9 cellular contexts compared by ENCODE assay signal in the genomic region with DNA sequence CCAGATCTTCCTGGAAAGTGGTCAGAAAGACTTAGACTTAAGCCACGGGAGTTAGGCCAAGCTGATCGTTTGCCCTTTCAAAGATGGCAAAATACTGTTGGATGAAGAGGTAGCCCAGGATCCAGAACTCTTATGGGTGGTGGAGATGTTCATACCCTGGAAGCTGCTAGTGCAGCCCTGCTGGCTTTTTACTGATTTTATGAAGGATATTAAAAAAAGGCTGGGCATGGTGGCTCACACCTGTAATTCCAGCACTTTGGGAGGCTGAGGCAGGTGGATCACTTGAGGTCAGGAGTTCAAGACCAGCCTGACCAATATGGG. TPM values are rescaled to one million over a fixed set of nuclear protein-coding genes. Genes with fewer than 3 reads are reported as not detected.
DNase-seq lines count a peak whose midpoint lies in the region; ATAC-seq and TF ChIP-seq lines count a peak whose summit lies in the region.
"Not testable (repeated sequence)": the region's sequence is repeated elsewhere in the genome, so short reads cannot be mapped to it uniquely, and the experiment has no call there.
"Had no signal": no experiment of that assay in that cellular context is flagged by ENCODE, and none has a peak within 500 bp of the region (broad histone marks: within the 10 kb centered on the region; RNA-seq: fewer than 3 reads in every experiment).

No MANE protein-coding gene starts in this region.

- H3K4me3 Mint-ChIP-seq in activated naive CD4-positive, alpha-beta T cell treated with anti-CD3 and anti-CD28 coated beads for 36 hours = peak overlapping the region; percentile 87
- peak overlapping the region; percentile 97 for H3K4me3 Mint-ChIP-seq in natural killer cell treated with Interleukin-12 subunit alpha and Interleukin-12 subunit beta and Interleukin-15 and Interleukin-18, amount 100 ng/mL, for 72 hours
- H3K4me3 Mint-ChIP-seq in stimulated activated naive CD8-positive, alpha-beta T cell treated with anti-CD3 and anti-CD28 coated beads, Interleukin-15, Interleukin-2, amounts not matched to agents 100 ng/mL and 50 ng/mL, for 24 hours = peak overlapping the region; percentile 98

- H3K4me2 ChIP-seq in BLaER1 = peak overlapping the region; percentile 79

- H3K9me3 Mint-ChIP-seq in activated naive CD4-positive, alpha-beta T cell treated with anti-CD3 and anti-CD28 coated beads for 36 hours; natural killer cell treated with Interleukin-12 subunit alpha and Interleukin-12 subunit beta and Interleukin-15 and Interleukin-18, amount 100 ng/mL, for 72 hours; stimulated activated naive CD8-positive, alpha-beta T cell treated with anti-CD3 and anti-CD28 coated beads, Interleukin-15, Interleukin-2, amounts not matched to agents 100 ng/mL and 50 ng/mL, for 24 hours: not testable (repeated sequence)

- H3K27me3 ChIP-seq in BLaER1; Panc1 (ENCODE audit: control insufficient read depth, insufficient read depth, low read length); dorsolateral prefrontal cortex; iPS DF 6.9 (ENCODE audit: control insufficient read depth, insufficient read depth, low read length): not testable (repeated sequence)

- peaks cover 30% of the 10 kb centered on the region for H3K4me1 Mint-ChIP-seq in activated naive CD4-positive, alpha-beta T cell treated with anti-CD3 and anti-CD28 coated beads for 36 hours (ENCODE audit: low read depth)
- H3K4me1 Mint-ChIP-seq in natural killer cell treated with Interleukin-12 subunit alpha and Interleukin-12 subunit beta and Interleukin-15 and Interleukin-18, amount 100 ng/mL, for 72 hours (ENCODE audit: low read depth in 2 of 2) = peaks cover 21 to 35% of the 10 kb centered on the region in 2 donors
- peaks cover 24% of the 10 kb centered on the region for H3K4me1 Mint-ChIP-seq in stimulated activated naive CD8-positive, alpha-beta T cell treated with anti-CD3 and anti-CD28 coated beads, Interleukin-15, Interleukin-2, amounts not matched to agents 100 ng/mL and 50 ng/mL, for 24 hours (ENCODE audit: low read depth)

- not testable (repeated sequence) for BruUV-seq in Panc1 (replicated peaks; lab: Mats Ljungman, UMichigan)

- POLR2A ChIA-PET in Panc1 (lab: Charles Lee) = interaction anchor here (0.9 kb wide), 1 partner anchor 48 kb away, joined by 4 read pairs; no protein-coding TSS in a partner anchor

- peak overlapping the region; percentile 93 for H3K9ac ChIP-seq in BLaER1

- not testable (repeated sequence) for DNase-seq in Panc1 (ENCODE audit: low read depth, low spot score); activated naive CD4-positive, alpha-beta T cell treated with anti-CD3 and anti-CD28 coated beads for 36 hours; dorsolateral prefrontal cortex; iPS DF 6.9 (ENCODE audit: low read depth, low spot score); natural killer cell treated with Interleukin-12 subunit alpha and Interleukin-12 subunit beta and Interleukin-15 and Interleukin-18, amount 100 ng/mL, for 72 hours (ENCODE audit: low spot score)

- not testable (repeated sequence) for TF ChIP-seq CTCF in Panc1 (IDR thresholded peaks at IDR 0.05); dorsolateral prefrontal cortex (IDR thresholded peaks at IDR 0.05 in 54 of 56, conservative IDR thresholded peaks at IDR 0.05 in 2 of 56; ENCODE audit: low read depth in 1 of 56, partially characterized antibody in 56 of 56)

- peaks cover 15% of the 10 kb centered on the region for H3K36me3 ChIP-seq in BLaER1
- H3K36me3 ChIP-seq in Panc1 (ENCODE audit: control insufficient read depth, insufficient read depth, low read length); iPS DF 6.9 (ENCODE audit: control insufficient read depth, insufficient read depth, low read length): not testable (repeated sequence)

- H3K27ac ChIP-seq in BLaER1 (peak overlapping the region; percentile 91), Panc1 (ENCODE audit: low read length) (peak overlapping the region; percentile 95), dorsolateral prefrontal cortex (peak overlapping the region; percentile 10 to 95 (median 89))
- not testable (repeated sequence) for H3K27ac ChIP-seq in iPS DF 6.9 (ENCODE audit: low read length)

- H3K36me3 Mint-ChIP-seq in activated naive CD4-positive, alpha-beta T cell treated with anti-CD3 and anti-CD28 coated beads for 36 hours (ENCODE audit: low read depth) = peaks cover 13% of the 10 kb centered on the region
- H3K36me3 Mint-ChIP-seq in natural killer cell treated with Interleukin-12 subunit alpha and Interleukin-12 subunit beta and Interleukin-15 and Interleukin-18, amount 100 ng/mL, for 72 hours = peaks cover 17% of the 10 kb centered on the region
- H3K36me3 Mint-ChIP-seq in stimulated activated naive CD8-positive, alpha-beta T cell treated with anti-CD3 and anti-CD28 coated beads, Interleukin-15, Interleukin-2, amounts not matched to agents 100 ng/mL and 50 ng/mL, for 24 hours (ENCODE audit: low read depth) = peaks cover 23% of the 10 kb centered on the region

- H3K4me3 ChIP-seq in BLaER1 = peak overlapping the region; percentile 90
- peak overlapping the region; percentile 97 to 99 for H3K4me3 ChIP-seq in Panc1 (ENCODE audit: low read depth in 2 of 2, low read length in 2 of 2)
- H3K4me3 ChIP-seq in dorsolateral prefrontal cortex = peak overlapping the region; percentile 72 to 100 (median 88)
- peak overlapping the region; percentile 37; the same call in 1 of the 2 replicates for H3K4me3 ChIP-seq in iPS DF 6.9 (ENCODE audit: low read length)

- intact Hi-C loops in Panc1 (cut with micrococcal nuclease; ENCODE audit: unreplicated experiment) = not testable (repeated sequence)
- intact Hi-C loops in activated naive CD4-positive, alpha-beta T cell treated with anti-CD3 and anti-CD28 coated beads for 36 hours (cut with micrococcal nuclease) = loop anchor here (1.0 to 10.0 kb wide), 8 partner anchors 25 to 1549 kb away; partner anchors contain the start of genes CACYBP, COP1, PRDX6 and RC3H1
- intact Hi-C loops in dorsolateral prefrontal cortex (cut with DNase I) = loop anchor here in 1 of 2 donors (2.0 kb wide), 1 partner anchor 25 kb away; the partner anchor contains the start of gene CACYBP

- peaks cover 23% of the 10 kb centered on the region; the same call in 1 of the 2 replicates for H4K20me1 ChIP-seq in BLaER1

- no CpG with 5 or more reads among the region's 2 CpGs for WGBS in iPS DF 6.9 (ENCODE audit: insufficient coverage, insufficient read length)

- ATAC-seq in HG02885 (IDR thresholded peaks at IDR 0.05; ENCODE audit: poor library complexity, unreplicated experiment) = peak; percentile 7
- ATAC-seq in Panc1; natural killer cell treated with Interleukin-12 subunit alpha and Interleukin-12 subunit beta and Interleukin-15 and Interleukin-18, amount 100 ng/mL, for 72 hours: not testable (repeated sequence)

- peak overlapping the region; percentile 86 for H3K27ac Mint-ChIP-seq in activated naive CD4-positive, alpha-beta T cell treated with anti-CD3 and anti-CD28 coated beads for 36 hours
- H3K27ac Mint-ChIP-seq in natural killer cell treated with Interleukin-12 subunit alpha and Interleukin-12 subunit beta and Interleukin-15 and Interleukin-18, amount 100 ng/mL, for 72 hours = peak overlapping the region; percentile 81 to 88
- peak overlapping the region; percentile 95 for H3K27ac Mint-ChIP-seq in stimulated activated naive CD8-positive, alpha-beta T cell treated with anti-CD3 and anti-CD28 coated beads, Interleukin-15, Interleukin-2, amounts not matched to agents 100 ng/mL and 50 ng/mL, for 24 hours

- CTCF ChIA-PET in Panc1 (lab: Charles Lee) = interaction anchor here (1.6 kb wide), 1 partner anchor 101 kb away, joined by 6 read pairs; no protein-coding TSS in a partner anchor
- CTCF ChIA-PET in activated naive CD4-positive, alpha-beta T cell treated with anti-CD3 and anti-CD28 coated beads for 36 hours (lab: Charles Lee) = interaction anchor here (1.2 to 3.8 kb wide), 5 partner anchors 23 to 276 kb away, joined by 4 to 19 read pairs (median 7); no protein-coding TSS in a partner anchor

- in situ Hi-C loops in Panc1 (cut with HindIII; ENCODE audit: low pct_unique_long_range_greater_than_20kb, low sequenced_read_pairs) = not testable (repeated sequence)

- H3K27me3 Mint-ChIP-seq in activated naive CD4-positive, alpha-beta T cell treated with anti-CD3 and anti-CD28 coated beads for 36 hours (ENCODE audit: low read depth); natural killer cell treated with Interleukin-12 subunit alpha and Interleukin-12 subunit beta and Interleukin-15 and Interleukin-18, amount 100 ng/mL, for 72 hours; stimulated activated naive CD8-positive, alpha-beta T cell treated with anti-CD3 and anti-CD28 coated beads, Interleukin-15, Interleukin-2, amounts not matched to agents 100 ng/mL and 50 ng/mL, for 24 hours: not testable (repeated sequence)

- peaks cover 20% of the 10 kb centered on the region; the same call in 1 of the 2 replicates for H3K4me1 ChIP-seq in BLaER1
- H3K4me1 ChIP-seq in Panc1 (ENCODE audit: control insufficient read depth, insufficient read depth, low read length); iPS DF 6.9 (ENCODE audit: control insufficient read depth, insufficient read depth, low read length): not testable (repeated sequence)

- not testable (repeated sequence) for H3K9me3 ChIP-seq in BLaER1; Panc1 (ENCODE audit: control insufficient read depth, insufficient read depth, low read depth, low read length); iPS DF 6.9 (ENCODE audit: control insufficient read depth, insufficient read depth, low read length)

RNA-seq across cellular contexts. Expression of gene MRPS14, which starts 0.7 kb away (rescaled TPM):
- total RNA-seq in Panc1 (2021; ENCODE audit: unreplicated experiment) = 25.1 TPM
- polyA plus RNA-seq in Panc1 (2012; ENCODE audit: insufficient read length) = 16.3 TPM
- 10 to 100 TPM; 48.8 to 51.2 TPM for total RNA-seq in activated naive CD4-positive, alpha-beta T cell treated with anti-CD3 and anti-CD28 coated beads for 36 hours
- total RNA-seq in dorsolateral prefrontal cortex = 10 to 100 TPM; 23.2 to 47.2 (median 33.2) TPM
- 10 to 100 TPM; 23.9 to 34.7 TPM for total RNA-seq in natural killer cell treated with Interleukin-12 subunit alpha and Interleukin-12 subunit beta and Interleukin-15 and Interleukin-18, amount 100 ng/mL, for 72 hours

RNA-seq across cellular contexts. Expression of gene CACYBP, which starts 24.1 kb away (rescaled TPM):
- 137 TPM for total RNA-seq in Panc1 (2021; ENCODE audit: unreplicated experiment)
- 85.5 TPM for polyA plus RNA-seq in Panc1 (2012; ENCODE audit: insufficient read length)
- total RNA-seq in activated naive CD4-positive, alpha-beta T cell treated with anti-CD3 and anti-CD28 coated beads for 36 hours = 100 to 1,000 TPM; 322 to 354 TPM
- 100 to 1,000 TPM in 118 of 120 experiments, 10 to 100 TPM in 2; 71.5 to 387 (median 202) TPM for total RNA-seq in dorsolateral prefrontal cortex
- total RNA-seq in natural killer cell treated with Interleukin-12 subunit alpha and Interleukin-12 subunit beta and Interleukin-15 and Interleukin-18, amount 100 ng/mL, for 72 hours = 100 to 1,000 TPM; 199 to 288 TPM

RNA-seq across cellular contexts. Expression of gene TNN, which starts 43.8 kb away (rescaled TPM):
- total RNA-seq in Panc1 (2021; ENCODE audit: unreplicated experiment) (not detected), dorsolateral prefrontal cortex (1 to 10 TPM in 1 of 120 experiments, under 1 TPM in 106, not detected in 13; 0.10 to 1.2 (median 0.34) TPM)
- polyA plus RNA-seq in Panc1 (2012; ENCODE audit: insufficient read length) = not detected
- total RNA-seq in activated naive CD4-positive, alpha-beta T cell treated with anti-CD3 and anti-CD28 coated beads for 36 hours = not detected
- total RNA-seq in natural killer cell treated with Interleukin-12 subunit alpha and Interleukin-12 subunit beta and Interleukin-15 and Interleukin-18, amount 100 ng/mL, for 72 hours = not detected
- total RNA-seq: LHCN-M2 had no signal

Comparison
In these comparisons a context has a peak if more than half of its experiments do, and no peak if none do; other contexts are left out.
1. H3K4me3 ChIP-seq: peak in every context shown above with its lines; median percentile 98 in Panc1; 90 in BLaER1; 88 in dorsolateral prefrontal cortex; 37 in iPS DF 6.9.